In the genomic region with DNA sequence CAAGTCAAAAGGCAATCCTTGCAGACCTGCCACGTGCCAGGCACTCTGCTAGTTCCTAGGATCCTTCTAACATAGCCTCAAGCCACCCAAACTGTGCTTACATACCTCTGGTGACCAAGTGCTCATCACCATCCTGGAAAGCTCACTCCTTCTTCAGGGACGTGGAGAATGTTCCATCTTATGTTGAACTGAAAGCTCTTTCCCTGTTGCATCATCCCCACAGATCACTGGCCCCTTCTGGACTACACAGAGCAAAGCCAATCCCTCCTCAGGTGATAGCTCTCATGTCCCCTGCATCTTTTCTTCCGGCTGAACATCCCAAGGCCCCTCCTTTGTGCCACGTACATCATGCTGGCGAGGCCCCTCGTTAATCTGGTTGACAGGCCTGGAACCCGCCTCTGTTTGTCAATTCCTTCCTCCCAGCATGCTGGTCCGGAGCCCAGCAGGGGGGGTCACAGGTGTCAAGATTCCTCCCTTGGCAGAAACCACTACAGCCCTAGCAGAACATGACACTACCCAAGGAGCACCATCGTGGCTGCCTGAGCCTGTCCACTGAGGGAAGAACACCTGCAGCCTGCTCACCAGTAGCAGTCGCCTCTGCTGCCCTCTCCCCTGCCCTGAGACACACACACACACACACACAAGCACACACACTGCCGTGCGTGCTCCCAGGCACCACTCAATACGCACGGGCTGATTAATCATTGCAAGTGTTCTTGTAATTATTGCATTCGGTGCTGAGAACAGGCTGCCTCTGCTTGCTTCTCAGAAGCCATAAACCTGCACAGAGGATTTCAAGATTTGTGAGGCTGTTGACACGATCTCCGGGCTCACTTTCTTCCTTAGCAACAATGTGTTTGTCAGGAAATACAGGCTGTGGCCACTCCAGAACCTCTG, we compare ENCODE assay signal across 12 cellular contexts. TPM values are rescaled to one million over a fixed set of nuclear protein-coding genes. Genes with fewer than 3 reads are reported as not detected.
DNase-seq lines count a peak whose midpoint lies in the region; ATAC-seq and TF ChIP-seq lines count a peak whose summit lies in the region.
"Had no signal": no experiment of that assay in that cellular context is flagged by ENCODE, and none has a peak within 500 bp of the region (broad histone marks: within the 10 kb centered on the region; RNA-seq: fewer than 3 reads in every experiment).

No MANE protein-coding gene starts in this region.

- H3K4me3 ChIP-seq in muscle layer of colon (ENCODE audit: low read depth in 1 of 2, low read length in 2 of 2) (peak overlapping the region in 1 of 2 donors; percentile 19), vagina (no peak overlapping the region)

- H3K4me1 ChIP-seq in muscle layer of colon (ENCODE audit: insufficient read depth, low read length) (peaks cover 38% of the 10 kb centered on the region), vagina (peaks cover 2% of the 10 kb centered on the region)

- ATAC-seq in HG03175 (IDR thresholded peaks at IDR 0.05; ENCODE audit: unreplicated experiment), result no peak
- ATAC-seq: activated T-helper 17 cell treated with anti-CD3 and anti-CD28 coated beads, Interleukin-2, amount 50 U/mL, for 72 hours had no signal

- TF ChIP-seq POLR2A in vagina (IDR thresholded peaks at IDR 0.05), result no peak

- H3K9ac ChIP-seq in muscle layer of colon (ENCODE audit: low read length), result no peak overlapping the region

- H3K36me3 ChIP-seq in muscle layer of colon (ENCODE audit: insufficient read depth, low read length) (no peaks in the 10 kb centered on the region), vagina (no peaks in the 10 kb centered on the region)
- H3K36me3 ChIP-seq: BE2C had no signal

- no peaks in the 10 kb centered on the region for H3K27me3 ChIP-seq in muscle layer of colon (ENCODE audit: control insufficient read depth in 1 of 2, insufficient read depth in 2 of 2, low read length in 2 of 2)
- H3K27me3 ChIP-seq in vagina, result no peaks in the 10 kb centered on the region
- H3K27me3 ChIP-seq: BE2C had no signal

- intact Hi-C loops in vagina (cut with DNase I), result no loop called here

- H3K27ac ChIP-seq in muscle layer of colon (ENCODE audit: low read depth, low read length) (peak overlapping the region; percentile 22), vagina (no peak overlapping the region)

- H3K9me3 ChIP-seq in muscle layer of colon (ENCODE audit: low read length) (no peaks in the 10 kb centered on the region), vagina (no peaks in the 10 kb centered on the region)
- H3K9me3 ChIP-seq: BE2C had no signal

- TF ChIP-seq CTCF in vagina (IDR thresholded peaks at IDR 0.05), result no peak

- DNase-seq in DMS53 (lab: John Stamatoyannopoulos, UW) (peak; percentile 86), NCI-H146 treated with DMSO at 0.1 percent for 48 hours (lab: John Stamatoyannopoulos, UW; ENCODE audit: unreplicated experiment) (peak; percentile 81), SK-N-DZ (ENCODE audit: low spot score) (peak; percentile 27), vagina (ENCODE audit: extremely low spot score in 2 of 2) (no peak), NK-92 (lab: John Stamatoyannopoulos, UW; ENCODE audit: unreplicated experiment) (no peak)
- no peak for DNase-seq in activated CD4-positive, alpha-beta T cell treated with anti-CD3 and anti-CD28 coated beads, Interleukin-2, amount 50 U/mL, for 4 hours
- DNase-seq: activated CD4-positive, alpha-beta T cell treated with anti-CD3 and anti-CD28 coated beads, Interleukin-2, amount 50 U/mL, for 1 hour; erythroblast had no signal

RNA-seq across cellular contexts. Expression of a gene that starts 6.3 kb away (rescaled TPM):
- 17.3 and 25.1 TPM in 2 replicates for polyA plus RNA-seq in SK-N-DZ (2014; cell fraction: cytosol; rRNA removed)
- 3.7 and 6.5 TPM in 2 replicates for polyA plus RNA-seq in SK-N-DZ (2014; cell fraction: nucleus; rRNA removed)
- total RNA-seq in vagina, result 10.6 TPM
- total RNA-seq: activated T-helper 17 cell treated with anti-CD3 and anti-CD28 coated beads, Interleukin-2, amount 50 U/mL, for 72 hours had no signal

RNA-seq across cellular contexts. Expression of a gene that starts 45.0 kb away (rescaled TPM):
- polyA plus RNA-seq in SK-N-DZ (2014; cell fraction: cytosol; rRNA removed), result not detected in 2 replicates
- not detected in 2 replicates for polyA plus RNA-seq in SK-N-DZ (2014; cell fraction: nucleus; rRNA removed)
- not detected for total RNA-seq in vagina
- total RNA-seq: activated T-helper 17 cell treated with anti-CD3 and anti-CD28 coated beads, Interleukin-2, amount 50 U/mL, for 72 hours had no signal

Comparison
In these comparisons a context has a peak if more than half of its experiments do, and no peak if none do; other contexts are left out.
1. DNase-seq: peak in DMS53 (single experiment), NCI-H146 treated with DMSO at 0.1 percent for 48 hours (single experiment) and SK-N-DZ (single experiment); none in vagina (0 of 2), NK-92 (single experiment) and activated CD4-positive, alpha-beta T cell treated with anti-CD3 and anti-CD28 coated beads, Interleukin-2, amount 50 U/mL, for 4 hours (0 of 2).